Comparison of ENCODE assay signal across 8 cellular contexts in the genomic region with DNA sequence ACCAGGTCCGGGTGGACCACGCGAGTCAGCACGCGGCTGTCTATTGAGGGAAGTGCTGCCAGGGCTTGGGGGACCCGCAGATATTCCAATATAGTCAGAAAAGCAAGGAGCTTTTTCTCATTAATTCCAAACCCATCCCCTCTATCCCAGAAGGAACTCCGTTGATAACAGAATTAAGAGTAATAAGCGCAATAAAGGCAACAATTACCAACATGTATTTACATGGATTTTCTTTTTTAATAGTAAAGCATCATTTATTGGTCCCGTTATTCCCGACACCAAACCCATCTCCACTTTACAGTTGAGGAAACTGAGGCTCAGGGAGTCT. TPM values are rescaled to one million over a fixed set of nuclear protein-coding genes. Genes with fewer than 3 reads are reported as not detected.
DNase-seq lines count a peak whose midpoint lies in the region; TF ChIP-seq lines count a peak whose summit lies in the region.

No MANE protein-coding gene starts in this region.

- DNase-seq in OCI-LY7 (ENCODE audit: low spot score) (no peak), endodermal cell (no peak), iPS-NIHi11 (ENCODE audit: low spot score) (no peak), NCI-H446 (lab: John Stamatoyannopoulos, UW) (no peak), DMS 273 (lab: John Stamatoyannopoulos, UW; ENCODE audit: unreplicated experiment) (no peak), DMS153 treated with DMSO at 0.1 percent for 48 hours (lab: John Stamatoyannopoulos, UW; ENCODE audit: unreplicated experiment) (no peak)

- POLR2A ChIA-PET in OCI-LY7 (lab: Charles Lee): interaction anchor here (0.8 kb wide), 1 partner anchor 206 kb away, joined by 3 read pairs; no protein-coding TSS in a partner anchor

- H3K9me3 Mint-ChIP-seq in endodermal cell: no peaks in the 10 kb centered on the region

- H3K79me2 ChIP-seq in OCI-LY7 (ENCODE audit: insufficient read depth, low read depth, low read length): peaks cover 6% of the 10 kb centered on the region; the same call in 1 of the 2 replicates
- H3K79me2 ChIP-seq in neural cell (replicated peaks; ENCODE audit: insufficient read depth, low read length): no peaks in the 10 kb centered on the region

- H2AFZ ChIP-seq in OCI-LY7 (ENCODE audit: low read length) (no peak overlapping the region), neural cell (ENCODE audit: low read depth, low read length) (no peak overlapping the region)

- peak overlapping the region; percentile 49 to 70 (median 61) for H3K4me3 ChIP-seq in BLaER1 treated with 17β-estradiol and CSF1 and Interleukin-3, amounts not matched to agents 10 nM and 100 nM
- H3K4me3 ChIP-seq in OCI-LY7 (ENCODE audit: low read depth, low read length, poor library complexity, severe bottlenecking) (peak overlapping the region; percentile 57), endodermal cell (ENCODE audit: low read length) (peak overlapping the region; percentile 73), neural cell (ENCODE audit: low read length) (peak overlapping the region; percentile 61)

- intact Hi-C loops in OCI-LY7 (cut with micrococcal nuclease; ENCODE audit: unreplicated experiment): loop anchor here (1.0 kb wide), 1 partner anchor 67 kb away; no protein-coding TSS in a partner anchor

- H4K20me1 ChIP-seq in BLaER1 treated with 17β-estradiol and CSF1 and Interleukin-3, amounts not matched to agents 10 nM and 100 nM: peaks cover 0 to 15% (median 0%) of the 10 kb centered on the region in 11 experiments; a peak in 1 of 22 replicates
- H4K20me1 ChIP-seq in OCI-LY7 (ENCODE audit: insufficient read depth, low read length): no peaks in the 10 kb centered on the region
- no peaks in the 10 kb centered on the region for H4K20me1 ChIP-seq in neural cell (ENCODE audit: insufficient read depth)

- CTCF ChIA-PET in OCI-LY7 (lab: Charles Lee; ENCODE audit: unreplicated experiment): interaction anchor here (0.9 to 1.4 kb wide), 3 partner anchors 13 to 112 kb away, joined by 3 to 5 read pairs (median 3); no protein-coding TSS in a partner anchor

- H3K4me2 ChIP-seq in BLaER1 treated with 17β-estradiol and CSF1 and Interleukin-3, amounts not matched to agents 10 nM and 100 nM: peak overlapping the region; percentile 63 to 91 (median 85)
- peak overlapping the region; percentile 67 for H3K4me2 ChIP-seq in OCI-LY7 (ENCODE audit: low read length)
- H3K4me2 ChIP-seq in neural cell (ENCODE audit: low read length): no peak overlapping the region

- WGBS in endodermal cell (ENCODE audit: insufficient coverage in 1 of 2, insufficient read length in 1 of 2), 2 experiments: 48 to 53% methylated on average over 8 to 10 of the region's 10 CpGs

- TF ChIP-seq RAD21 in neural cell (conservative IDR thresholded peaks at IDR 0.05): no peak

- no peaks in the 10 kb centered on the region for H3K27me3 ChIP-seq in BLaER1 treated with 17β-estradiol and CSF1 and Interleukin-3, amounts not matched to agents 10 nM and 100 nM
- H3K27me3 ChIP-seq in endodermal cell (ENCODE audit: control insufficient read depth, insufficient read depth, low read length, poor library complexity, severe bottlenecking): no peaks in the 10 kb centered on the region
- H3K27me3 ChIP-seq in neural cell (ENCODE audit: insufficient read depth, low read depth, low read length): no peaks in the 10 kb centered on the region

- H3K36me3 ChIP-seq in BLaER1 treated with 17β-estradiol and CSF1 and Interleukin-3, amounts not matched to agents 10 nM and 100 nM: peaks cover 44 to 82% (median 75%) of the 10 kb centered on the region in 11 experiments
- H3K36me3 ChIP-seq in OCI-LY7 (ENCODE audit: insufficient read depth, low read length) (peaks cover 91% of the 10 kb centered on the region), endodermal cell (ENCODE audit: control insufficient read depth, insufficient read depth, low read length) (peaks cover 10% of the 10 kb centered on the region), neural cell (ENCODE audit: insufficient read depth, low read length) (no peaks in the 10 kb centered on the region)

- TF ChIP-seq CTCF in OCI-LY7 (conservative IDR thresholded peaks at IDR 0.05; ENCODE audit: low read length) (peak; percentile 29; the same call in 1 of the 2 replicates), endodermal cell (conservative IDR thresholded peaks at IDR 0.05) (no peak), neural cell (IDR thresholded peaks at IDR 0.05; ENCODE audit: poor library complexity, severe bottlenecking) (no peak)

- no TSS peak for BruUV-seq in OCI-LY7 (replicated peaks; lab: Mats Ljungman, UMichigan)

- peaks cover 5% of the 10 kb centered on the region for H3K36me3 Mint-ChIP-seq in endodermal cell (ENCODE audit: low read depth)

- no peaks in the 10 kb centered on the region for H3K27me3 Mint-ChIP-seq in endodermal cell (ENCODE audit: insufficient read depth)

- peak overlapping the region; percentile 72 for H3K4me3 Mint-ChIP-seq in endodermal cell

- peaks cover 16% of the 10 kb centered on the region for H3K4me1 Mint-ChIP-seq in endodermal cell

- H3K9me3 ChIP-seq in BLaER1 treated with 17β-estradiol and CSF1 and Interleukin-3, amounts not matched to agents 10 nM and 100 nM (replicated peaks in 1 of 11): no peaks in the 10 kb centered on the region
- H3K9me3 ChIP-seq in OCI-LY7 (ENCODE audit: low read length) (no peaks in the 10 kb centered on the region), endodermal cell (ENCODE audit: control insufficient read depth, low read length) (no peaks in the 10 kb centered on the region), neural cell (ENCODE audit: low read length) (no peaks in the 10 kb centered on the region)

- peaks cover 21 to 39% (median 37%) of the 10 kb centered on the region in 10 experiments for H3K4me1 ChIP-seq in BLaER1 treated with 17β-estradiol and CSF1 and Interleukin-3, amounts not matched to agents 10 nM and 100 nM
- H3K4me1 ChIP-seq in OCI-LY7 (ENCODE audit: insufficient read depth, low read length, poor library complexity, severe bottlenecking) (peaks cover 38% of the 10 kb centered on the region), endodermal cell (ENCODE audit: control insufficient read depth, insufficient read depth, low read length) (peaks cover 8% of the 10 kb centered on the region)

- peak overlapping the region; percentile 83 for H3K27ac Mint-ChIP-seq in endodermal cell

- H3K9ac ChIP-seq in BLaER1 treated with 17β-estradiol and CSF1 and Interleukin-3, amounts not matched to agents 10 nM and 100 nM: peak overlapping the region; percentile 64 to 78 (median 72); a peak in 21 of 22 replicates
- H3K9ac ChIP-seq in endodermal cell (ENCODE audit: extremely low read depth, low read length, poor library complexity, severe bottlenecking): no peak overlapping the region
- H3K9ac ChIP-seq in neural cell (ENCODE audit: low read length): peak overlapping the region; percentile 4

- TF ChIP-seq EP300 in neural cell (conservative IDR thresholded peaks at IDR 0.05; ENCODE audit: poor library complexity, severe bottlenecking): no peak

- peak overlapping the region in 10 of 11 experiments; percentile 57 to 79 (median 70); a peak in 21 of 22 replicates for H3K27ac ChIP-seq in BLaER1 treated with 17β-estradiol and CSF1 and Interleukin-3, amounts not matched to agents 10 nM and 100 nM
- H3K27ac ChIP-seq in OCI-LY7 (ENCODE audit: low read depth, low read length, poor library complexity, severe bottlenecking) (peak overlapping the region; percentile 16), endodermal cell (ENCODE audit: low read depth, low read length) (no peak overlapping the region), neural cell (ENCODE audit: low read length) (no peak overlapping the region)

- H3K9me2 ChIP-seq in OCI-LY7 (ENCODE audit: insufficient read depth, low read length) (no peaks in the 10 kb centered on the region), neural cell (ENCODE audit: insufficient read depth, low read length) (no peaks in the 10 kb centered on the region)

- H3F3A ChIP-seq in neural cell (ENCODE audit: insufficient read depth, low read length, poor library complexity, severe bottlenecking): peaks cover 4% of the 10 kb centered on the region

RNA-seq across cellular contexts. Expression of gene PHF19, which starts 7.7 kb away (rescaled TPM):
- 102 and 108 TPM in 2 replicates for total RNA-seq in OCI-LY7 (2014; rRNA removed; shearing (Covaris generic))
- 211 and 214 TPM in 2 replicates for total RNA-seq in OCI-LY7 (2022)
- total RNA-seq in endodermal cell: 10 to 100 TPM; 17.9 to 21.9 TPM
- polyA plus RNA-seq in endodermal cell (2013, experiment 1 of 2): 30.5 TPM
- polyA plus RNA-seq in endodermal cell (2013, experiment 2 of 2): 27.9 TPM
- polyA plus RNA-seq in neural cell: 3.0 and 4.9 TPM in 2 replicates
- 1.9 and 4.6 TPM in 2 replicates for polyA minus RNA-seq in neural cell

RNA-seq across cellular contexts. Expression of gene PSMD5, which starts 26.6 kb away (rescaled TPM):
- 10.0 and 12.0 TPM in 2 replicates for total RNA-seq in OCI-LY7 (2014; rRNA removed; shearing (Covaris generic))
- total RNA-seq in OCI-LY7 (2022) (33.3 and 36.8 TPM in 2 replicates), endodermal cell (10 to 100 TPM; 21.8 to 52.7 TPM)
- 29.3 TPM for polyA plus RNA-seq in endodermal cell (2013, experiment 1 of 2)
- polyA plus RNA-seq in endodermal cell (2013, experiment 2 of 2): 28.7 TPM
- polyA plus RNA-seq in neural cell: 11.1 and 11.7 TPM in 2 replicates
- 15.3 and 16.7 TPM in 2 replicates for polyA minus RNA-seq in neural cell

RNA-seq across cellular contexts. Expression of gene TRAF1, which starts 57.3 kb away (rescaled TPM):
- 23.7 and 24.2 TPM in 2 replicates for total RNA-seq in OCI-LY7 (2014; rRNA removed; shearing (Covaris generic))
- total RNA-seq in OCI-LY7 (2022) (40.3 and 50.5 TPM in 2 replicates), endodermal cell (1 to 10 TPM; 3.6 to 8.2 TPM)
- polyA plus RNA-seq in endodermal cell (2013, experiment 1 of 2): 3.1 TPM
- polyA plus RNA-seq in endodermal cell (2013, experiment 2 of 2): 2.6 TPM
- 0.42 and 0.89 TPM in 2 replicates for polyA plus RNA-seq in neural cell
- polyA minus RNA-seq in neural cell: 0.35 and 0.49 TPM in 2 replicates

Comparison
In these comparisons a context has a peak if more than half of its experiments do, and no peak if none do; other contexts are left out.
1. H3K27ac ChIP-seq: peak in BLaER1 treated with 17β-estradiol and CSF1 and Interleukin-3, amounts not matched to agents 10 nM and 100 nM (10 of 11) and OCI-LY7 (single experiment); none in endodermal cell (single experiment) and neural cell (single experiment).
2. RNA of gene PHF19, which starts 7.7 kb away (total RNA-seq): 102 to 214 TPM in OCI-LY7; 17.9 to 21.9 TPM in endodermal cell; every median in the first group is over 4 times any median in the second.
3. Peak in every context shown above with its lines, with median percentiles within 50 percentile points of each other: H3K4me3 ChIP-seq.